Comparison of ENCODE assay signal across 13 cellular contexts in the genomic region with DNA sequence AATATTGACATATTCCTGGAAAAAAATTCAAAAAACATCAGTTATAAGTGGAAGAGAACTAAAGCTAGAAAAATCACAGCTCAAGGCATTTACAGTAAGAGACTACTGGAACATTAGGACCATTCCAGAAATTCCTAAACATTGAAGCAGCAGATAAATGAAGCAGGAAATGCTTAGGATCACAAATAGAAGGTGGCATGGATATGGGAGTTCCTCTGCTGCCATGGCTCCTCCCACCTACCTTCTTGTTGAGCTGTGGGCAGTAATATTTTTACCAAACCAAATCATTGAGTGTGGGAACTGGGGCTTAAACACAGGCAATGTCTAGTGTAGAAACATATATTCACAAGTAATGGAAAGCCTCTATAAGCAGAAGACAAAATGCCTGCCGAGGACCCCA.
A peak's percentile ranks its signal among the peaks of the same experiment; 100 is the strongest.
DNase-seq lines count a peak whose midpoint lies in the region; FAIRE-seq and TF ChIP-seq lines count a peak whose summit lies in the region.
"Had no signal": no experiment of that assay in that cellular context is flagged by ENCODE, and none has a peak within 500 bp of the region (broad histone marks: within the 10 kb centered on the region; RNA-seq: fewer than 3 reads in every experiment).

No MANE protein-coding gene starts in this region.

- H3K14ac ChIP-seq in H1 (ENCODE audit: insufficient read length) = no peak overlapping the region

- no peak overlapping the region for H4K8ac ChIP-seq in H1 (ENCODE audit: extremely low read depth, insufficient read depth, low read length)

- no peaks in the 10 kb centered on the region for H4K20me1 ChIP-seq in H1 (replicated peaks in 1 of 2; ENCODE audit: control insufficient read depth in 1 of 2, insufficient read depth in 2 of 2, low read length in 2 of 2)

- H3K56ac ChIP-seq in H1 (replicated peaks; ENCODE audit: insufficient read length, low read depth, low read length) = no peak overlapping the region

- H3K18ac ChIP-seq in H1 (ENCODE audit: extremely low read depth, low read length) = no peak overlapping the region

- H3K27me3 ChIP-seq in MG63 (no peaks in the 10 kb centered on the region), H1 (replicated peaks in 1 of 4; ENCODE audit: control insufficient read depth in 3 of 4, extremely low read depth in 1 of 4, insufficient read depth in 3 of 4, low read length in 3 of 4) (no peaks in the 10 kb centered on the region), kidney epithelial cell (ENCODE audit: control insufficient read depth, insufficient read depth, low read length) (no peaks in the 10 kb centered on the region)
- H3K27me3 ChIP-seq: BE2C had no signal

- peak overlapping the region; percentile 66; the same call in 1 of the 2 replicates for H2AFZ ChIP-seq in H1 (ENCODE audit: low read length)

- no peak overlapping the region for H3K4ac ChIP-seq in H1 (replicated peaks; ENCODE audit: insufficient read length, low read depth, low read length)

- H3K9me3 ChIP-seq in MG63 = no peaks in the 10 kb centered on the region
- no peaks in the 10 kb centered on the region for H3K9me3 ChIP-seq in H1 (ENCODE audit: insufficient read depth in 2 of 2, low read depth in 1 of 2, low read length in 1 of 2)

- H3K4me3 ChIP-seq in MG63 (no peak overlapping the region), H1 (ENCODE audit: extremely low read depth in 1 of 4, insufficient read depth in 2 of 4, low read depth in 3 of 4, low read length in 4 of 4) (no peak overlapping the region), kidney epithelial cell (ENCODE audit: low read depth, low read length) (no peak overlapping the region)
- H3K4me3 ChIP-seq: SK-N-MC had no signal

- no peak overlapping the region for H2AK5ac ChIP-seq in H1 (ENCODE audit: low read depth, low read length)

- no peak overlapping the region for H2BK12ac ChIP-seq in H1 (ENCODE audit: low read depth, low read length)

- no peaks in the 10 kb centered on the region for H3K4me1 ChIP-seq in H1 (replicated peaks in 1 of 4; ENCODE audit: control insufficient read depth in 3 of 4, insufficient read depth in 4 of 4, low read length in 3 of 4)
- H3K4me1 ChIP-seq: BE2C had no signal

- H2BK5ac ChIP-seq in H1 (ENCODE audit: low read depth, low read length) = no peak overlapping the region

- no peak overlapping the region for H3K23ac ChIP-seq in H1 (ENCODE audit: insufficient read length)

- H3K23me2 ChIP-seq in H1 (ENCODE audit: low read depth, low read length) = no peaks in the 10 kb centered on the region

- H2BK120ac ChIP-seq in H1 (replicated peaks; ENCODE audit: low read depth, low read length) = no peak overlapping the region

- POLR2A ChIA-PET in H1 (lab: Charles Lee; ENCODE audit: partially characterized antibody) = no interaction called here

- H4K5ac ChIP-seq in H1 (ENCODE audit: insufficient read length, low read depth, low read length) = no peak overlapping the region

- CTCF ChIA-PET in H1 (lab: Charles Lee; ENCODE audit: partially characterized antibody) = no interaction called here

- H3K79me2 ChIP-seq in H1 (ENCODE audit: control insufficient read depth in 1 of 2, insufficient read depth in 2 of 2, low read length in 2 of 2) = no peaks in the 10 kb centered on the region

- H3K36me3 ChIP-seq in MG63 (no peaks in the 10 kb centered on the region), H1 (ENCODE audit: control insufficient read depth in 2 of 4, insufficient read depth in 4 of 4, low read length in 3 of 4) (no peaks in the 10 kb centered on the region), kidney epithelial cell (ENCODE audit: control insufficient read depth, insufficient read depth, low read length) (no peaks in the 10 kb centered on the region)
- H3K36me3 ChIP-seq: BE2C had no signal

- H3K79me1 ChIP-seq in H1 (ENCODE audit: low read depth, low read length) = no peaks in the 10 kb centered on the region

- no peak overlapping the region for H2BK15ac ChIP-seq in H1 (ENCODE audit: low read length)

- DNase-seq in MG63 (peak; percentile 12), H1 (ENCODE audit: low read depth in 1 of 2, low spot score in 2 of 2) (no peak), kidney epithelial cell (ENCODE audit: low read depth) (peak; percentile 18), urothelium cell line (ENCODE audit: low spot score) (peak; percentile 3), GF-D8 (lab: John Stamatoyannopoulos, UW) (no peak), HuH-7.5 (ENCODE audit: low spot score) (no peak)
- no peak for DNase-seq in activated naive CD4-positive, alpha-beta T cell treated with anti-CD3 and anti-CD28 coated beads, Interleukin-2, amount 50 U/mL, for 16 hours
- DNase-seq: BE2C; CD4-positive, alpha-beta T cell; NCI-H1092 treated with DMSO at 0.1 percent for 48 hours; NCI-H2081 treated with DMSO at 0.1 percent for 48 hours; NCI-H524 had no signal

- no peak overlapping the region for H4K91ac ChIP-seq in H1 (replicated peaks; ENCODE audit: insufficient read length, low read length)

- TF ChIP-seq POLR2A in H1 (IDR thresholded peaks at IDR 0.05; ENCODE audit: control extremely low read depth in 1 of 2, low read depth in 2 of 2, low read length in 2 of 2) = no peak

- no peak overlapping the region for H2BK20ac ChIP-seq in H1 (ENCODE audit: low read length)

- TF ChIP-seq CTCF in H1 (IDR thresholded peaks at IDR 0.05; ENCODE audit: control extremely low read depth in 1 of 3, insufficient read depth in 1 of 3, low read depth in 1 of 3, low read length in 3 of 3) (no peak), kidney epithelial cell (IDR thresholded peaks at IDR 0.05; ENCODE audit: insufficient read depth, low read length, poor library complexity, severe bottlenecking) (no peak)

- H3K4me2 ChIP-seq in H1 (ENCODE audit: insufficient read depth in 1 of 2, low read depth in 2 of 2, low read length in 2 of 2) = no peak overlapping the region

- 64% methylated on average over 1 of the region's 1 CpG; no CpG with 5 or more reads in 1 of the 2 experiments for WGBS in H1 (ENCODE audit: extremely low coverage in 1 of 2, insufficient coverage in 1 of 2, insufficient read length in 1 of 2, insufficient replicate concordance in 2 of 2, low coverage in 1 of 2, low lambda C conversion rate in 2 of 2, missing lambda C conversion rate in 1 of 2), 2 experiments

- no peak for TF ChIP-seq RAD21 in H1 (IDR thresholded peaks at IDR 0.05 in 1 of 2, conservative IDR thresholded peaks at IDR 0.05 in 1 of 2; ENCODE audit: low read depth in 2 of 2, low read length in 2 of 2)

- H3K9ac ChIP-seq in H1 (replicated peaks in 1 of 4; ENCODE audit: extremely low read depth in 1 of 4, low read depth in 3 of 4, low read length in 3 of 4) = no peak overlapping the region

- no peak overlapping the region for H3K27ac ChIP-seq in H1 (ENCODE audit: low read depth, low read length)
- H3K27ac ChIP-seq: SK-N-MC had no signal

- TF ChIP-seq EP300 in H1 (IDR thresholded peaks at IDR 0.05; ENCODE audit: borderline replicate concordance in 1 of 2, low read depth in 2 of 2, low read length in 2 of 2) = no peak

- no peak for FAIRE-seq in H1 (lab: Jason Lieb, UNC)
- no peak for FAIRE-seq in urothelium cell line (lab: Jason Lieb, UNC)

TF ChIP-seq in H1, 55 proteins besides CTCF, POLR2A, EP300 and RAD21:
- no peak for TF ChIP-seq SIN3A (conservative IDR thresholded peaks at IDR 0.05 in 1 of 2, IDR thresholded peaks at IDR 0.05 in 1 of 2; ENCODE audit: low read depth in 1 of 2, low read length in 2 of 2)
- no peak for TF ChIP-seq MAFK (IDR thresholded peaks at IDR 0.05; ENCODE audit: low read depth, low read length)
- no peak for TF ChIP-seq FOSL1 (IDR thresholded peaks at IDR 0.05; ENCODE audit: insufficient read depth, low read depth, low read length)
- no peak for TF ChIP-seq KDM5A (IDR thresholded peaks at IDR 0.05; ENCODE audit: low read length)
- no peak for TF ChIP-seq BACH1 (IDR thresholded peaks at IDR 0.05; ENCODE audit: low read length)
- TF ChIP-seq CTBP2 (IDR thresholded peaks at IDR 0.05; ENCODE audit: borderline replicate concordance, insufficient read depth, insufficient read length, low read length) = no peak
- no peak for TF ChIP-seq RBBP5 (IDR thresholded peaks at IDR 0.05; ENCODE audit: borderline replicate concordance, low read depth, low read length)
- no peak for TF ChIP-seq KDM1A (IDR thresholded peaks at IDR 0.05; ENCODE audit: borderline replicate concordance, low read length)
- no peak for TF ChIP-seq TEAD4 (IDR thresholded peaks at IDR 0.05; ENCODE audit: low read depth, low read length)
- no peak for TF ChIP-seq TCF12 (IDR thresholded peaks at IDR 0.05; ENCODE audit: low read depth, low read length)
- no peak for TF ChIP-seq CREB1 (IDR thresholded peaks at IDR 0.05)
- TF ChIP-seq, protein P1, sequence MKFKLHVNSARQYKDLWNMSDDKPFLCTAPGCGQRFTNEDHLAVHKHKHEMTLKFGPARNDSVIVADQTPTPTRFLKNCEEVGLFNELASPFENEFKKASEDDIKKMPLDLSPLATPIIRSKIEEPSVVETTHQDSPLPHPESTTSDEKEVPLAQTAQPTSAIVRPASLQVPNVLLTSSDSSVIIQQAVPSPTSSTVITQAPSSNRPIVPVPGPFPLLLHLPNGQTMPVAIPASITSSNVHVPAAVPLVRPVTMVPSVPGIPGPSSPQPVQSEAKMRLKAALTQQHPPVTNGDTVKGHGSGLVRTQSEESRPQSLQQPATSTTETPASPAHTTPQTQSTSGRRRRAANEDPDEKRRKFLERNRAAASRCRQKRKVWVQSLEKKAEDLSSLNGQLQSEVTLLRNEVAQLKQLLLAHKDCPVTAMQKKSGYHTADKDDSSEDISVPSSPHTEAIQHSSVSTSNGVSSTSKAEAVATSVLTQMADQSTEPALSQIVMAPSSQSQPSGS (IDR thresholded peaks at IDR 0.05; ENCODE audit: low read length) = no peak
- TF ChIP-seq, protein P2, sequence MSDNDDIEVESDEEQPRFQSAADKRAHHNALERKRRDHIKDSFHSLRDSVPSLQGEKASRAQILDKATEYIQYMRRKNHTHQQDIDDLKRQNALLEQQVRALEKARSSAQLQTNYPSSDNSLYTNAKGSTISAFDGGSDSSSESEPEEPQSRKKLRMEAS (IDR thresholded peaks at IDR 0.05) = no peak
- no peak for TF ChIP-seq HDAC2 (IDR thresholded peaks at IDR 0.05; ENCODE audit: borderline replicate concordance in 1 of 2, low read depth in 2 of 2, low read length in 2 of 2)
- no peak for TF ChIP-seq RNF2 (IDR thresholded peaks at IDR 0.05; ENCODE audit: borderline replicate concordance, low read depth, low read length, missing control alignments, poor library complexity, severe bottlenecking)
- no peak for TF ChIP-seq TBP (IDR thresholded peaks at IDR 0.05; ENCODE audit: low read depth, low read length)
- TF ChIP-seq EZH2 (IDR thresholded peaks at IDR 0.05; ENCODE audit: low read depth, low read length, severe bottlenecking) = no peak

Comparison
In these comparisons a context has a peak if more than half of its experiments do, and no peak if none do; other contexts are left out.
1. DNase-seq: peak in MG63 (single experiment), kidney epithelial cell (single experiment) and urothelium cell line (single experiment); none in H1 (0 of 2), GF-D8 (single experiment), activated naive CD4-positive, alpha-beta T cell treated with anti-CD3 and anti-CD28 coated beads, Interleukin-2, amount 50 U/mL, for 16 hours (single experiment) and HuH-7.5 (single experiment).